Comparison of ENCODE assay signal across 1 cellular context in the genomic region with DNA sequence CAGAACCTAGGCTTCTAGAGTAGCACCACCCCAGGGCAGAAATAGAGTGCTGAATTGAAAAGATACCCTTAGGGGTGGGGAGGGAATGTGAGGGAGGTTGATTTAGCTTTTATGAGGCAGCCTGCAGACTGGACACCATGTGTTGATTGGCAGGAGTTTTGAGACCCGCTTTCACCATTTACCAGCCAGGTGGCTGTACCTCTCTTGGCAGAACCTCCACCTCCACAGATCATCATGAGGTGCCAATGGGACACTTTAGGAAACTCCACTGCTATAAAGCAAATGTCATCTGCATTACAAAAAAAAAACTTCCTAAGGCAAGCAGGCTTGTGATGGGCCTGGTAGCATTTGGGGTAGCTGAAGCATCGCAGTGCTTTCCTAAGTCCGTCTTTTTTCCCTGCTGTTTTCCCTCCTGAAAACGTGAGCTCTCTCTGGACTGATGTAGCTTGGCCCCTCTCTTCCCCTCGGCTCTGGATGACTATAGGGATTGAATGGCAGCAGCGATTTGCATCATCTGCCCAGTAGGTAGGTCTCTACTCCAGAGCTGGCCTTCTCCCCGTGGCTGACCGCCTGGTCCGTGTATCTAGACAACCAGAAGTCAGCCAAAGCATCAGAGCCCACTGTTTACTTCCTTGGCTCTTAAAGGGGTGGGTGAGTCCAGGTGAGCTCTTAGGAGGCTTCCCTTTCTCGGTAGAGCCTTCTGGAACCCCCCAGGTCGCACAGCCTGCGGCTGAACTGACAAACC.
TF ChIP-seq lines count a peak whose summit lies in the region.

No MANE protein-coding gene starts in this region.

TF ChIP-seq in IMR-90, 13 proteins besides CTCF, POLR2A, EP300 and RAD21 (continued from another document):
- TF ChIP-seq, protein P1, sequence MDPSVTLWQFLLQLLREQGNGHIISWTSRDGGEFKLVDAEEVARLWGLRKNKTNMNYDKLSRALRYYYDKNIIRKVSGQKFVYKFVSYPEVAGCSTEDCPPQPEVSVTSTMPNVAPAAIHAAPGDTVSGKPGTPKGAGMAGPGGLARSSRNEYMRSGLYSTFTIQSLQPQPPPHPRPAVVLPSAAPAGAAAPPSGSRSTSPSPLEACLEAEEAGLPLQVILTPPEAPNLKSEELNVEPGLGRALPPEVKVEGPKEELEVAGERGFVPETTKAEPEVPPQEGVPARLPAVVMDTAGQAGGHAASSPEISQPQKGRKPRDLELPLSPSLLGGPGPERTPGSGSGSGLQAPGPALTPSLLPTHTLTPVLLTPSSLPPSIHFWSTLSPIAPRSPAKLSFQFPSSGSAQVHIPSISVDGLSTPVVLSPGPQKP (IDR thresholded peaks at IDR 0.05; ENCODE audit: borderline replicate concordance, low read depth, low read length), result no peak
- TF ChIP-seq MAZ (IDR thresholded peaks at IDR 0.05; ENCODE audit: borderline replicate concordance, low read depth, low read length) (no peak), CHD1 (IDR thresholded peaks at IDR 0.05; ENCODE audit: low read depth, low read length) (no peak), NFE2L2 (IDR thresholded peaks at IDR 0.05; ENCODE audit: low read depth, low read length) (no peak), RCOR1 (IDR thresholded peaks at IDR 0.05; ENCODE audit: insufficient replicate concordance, low read length) (no peak), MAFK (IDR thresholded peaks at IDR 0.05; ENCODE audit: low read depth, low read length) (no peak)
